9 cellular contexts compared by ENCODE assay signal in genomic region chr16:48383204-48383876, GRCh38. TPM values are rescaled to one million over a fixed set of nuclear protein-coding genes. Genes with fewer than 3 reads are reported as not detected.
DNase-seq lines count a peak whose midpoint lies in the region; ATAC-seq and TF ChIP-seq lines count a peak whose summit lies in the region.
"Had no signal": no experiment of that assay in that cellular context is flagged by ENCODE, and none has a peak within 500 bp of the region (broad histone marks: within the 10 kb centered on the region; RNA-seq: fewer than 3 reads in every experiment).

No MANE protein-coding gene starts in this region.

- no TSS peak for BruUV-seq in Panc1 (replicated peaks; lab: Mats Ljungman, UMichigan)

- H3K4me2 ChIP-seq in DND-41 (ENCODE audit: insufficient read depth, low read length), result peak overlapping the region; percentile 74

- TF ChIP-seq CTCF in DND-41 (IDR thresholded peaks at IDR 0.05; ENCODE audit: borderline replicate concordance, extremely low read depth, low read length, poor library complexity, severe bottlenecking) (no peak), Panc1 (IDR thresholded peaks at IDR 0.05) (no peak), esophagus squamous epithelium (IDR thresholded peaks at IDR 0.05) (no peak), prostate gland (IDR thresholded peaks at IDR 0.05) (no peak)

- H3K4me3 ChIP-seq in DND-41 (ENCODE audit: low read depth in 1 of 2, low read length in 2 of 2) (peak overlapping the region; percentile 47 to 71; a peak in 3 of 4 replicates), Panc1 (ENCODE audit: low read depth in 2 of 2, low read length in 2 of 2) (peak overlapping the region; percentile 87 to 90), esophagus squamous epithelium (peak overlapping the region; percentile 79 to 99 (median 85)), prostate gland (peak overlapping the region; percentile 73 to 93)

- intact Hi-C loops in Panc1 (cut with micrococcal nuclease; ENCODE audit: unreplicated experiment), result no loop called here
- intact Hi-C loops in esophagus squamous epithelium (cut with DNase I), result no loop called here
- intact Hi-C loops in prostate gland (cut with DNase I), result loop anchor here (10.0 kb wide), 1 partner anchor 1409 kb away; the partner anchor contains the start of gene DNAJA2

- peaks cover 69% of the 10 kb centered on the region for H3K79me2 ChIP-seq in DND-41 (ENCODE audit: insufficient read depth, low read length)

- peak overlapping the region; percentile 96 for H3K9ac ChIP-seq in DND-41 (ENCODE audit: low read depth, low read length)

- H3K27me3 ChIP-seq in DND-41 (ENCODE audit: insufficient read depth, low read length, poor library complexity) (no peaks in the 10 kb centered on the region), Panc1 (ENCODE audit: control insufficient read depth, insufficient read depth, low read length) (no peaks in the 10 kb centered on the region), esophagus squamous epithelium (no peaks in the 10 kb centered on the region), prostate gland (replicated peaks; ENCODE audit: insufficient read depth) (no peaks in the 10 kb centered on the region)

- no peak for ATAC-seq in DND-41 (ENCODE audit: insufficient read depth, low read depth)
- ATAC-seq in Panc1, result no peak
- no peak for ATAC-seq in HG03097 (IDR thresholded peaks at IDR 0.05; ENCODE audit: low FRiP score, unreplicated experiment)

- in situ Hi-C loops in Panc1 (cut with HindIII; ENCODE audit: low pct_unique_long_range_greater_than_20kb, low sequenced_read_pairs), result no loop called here

- peak overlapping the region; percentile 58; the same call in 1 of the 2 replicates for H3K27ac ChIP-seq in DND-41 (ENCODE audit: low read length)
- peak overlapping the region; percentile 91 for H3K27ac ChIP-seq in Panc1 (ENCODE audit: low read length)
- peak overlapping the region; percentile 95 to 100 (median 100) for H3K27ac ChIP-seq in esophagus squamous epithelium
- peak overlapping the region; percentile 97 to 99 for H3K27ac ChIP-seq in prostate gland

- peaks cover 52% of the 10 kb centered on the region for H3K4me1 ChIP-seq in DND-41 (ENCODE audit: insufficient read depth, low read length)
- peaks cover 14% of the 10 kb centered on the region for H3K4me1 ChIP-seq in Panc1 (ENCODE audit: control insufficient read depth, insufficient read depth, low read length)
- H3K4me1 ChIP-seq in esophagus squamous epithelium, result peaks cover 5 to 66% (median 42%) of the 10 kb centered on the region in 3 donors
- peaks cover 11% of the 10 kb centered on the region for H3K4me1 ChIP-seq in prostate gland (replicated peaks)

- POLR2A ChIA-PET in Panc1 (lab: Charles Lee), result no interaction called here

- no peak for TF ChIP-seq POLR2A in esophagus squamous epithelium (IDR thresholded peaks at IDR 0.05)
- no peak for TF ChIP-seq POLR2A in prostate gland (IDR thresholded peaks at IDR 0.05)

- DNase-seq in DND-41, result no peak
- no peak for DNase-seq in Panc1 (ENCODE audit: low read depth, low spot score)
- DNase-seq in esophagus squamous epithelium (lab: John Stamatoyannopoulos, UW), result no peak
- DNase-seq in prostate gland (ENCODE audit: low spot score), result no peak
- DNase-seq in NCI-H2081 treated with DMSO at 0.1 percent for 48 hours (lab: John Stamatoyannopoulos, UW), result no peak
- no peak for DNase-seq in ecto neural progenitor cell (ENCODE audit: low spot score)
- DNase-seq in HCEC 1CT, result no peak
- DNase-seq: activated CD8-positive, alpha-beta memory T cell treated with anti-CD3 and anti-CD28 coated beads, Interleukin-2, amount 50 U/mL, for 4 hours had no signal

- peaks cover 61% of the 10 kb centered on the region for H4K20me1 ChIP-seq in DND-41 (ENCODE audit: insufficient read depth, low read length)

- H2AFZ ChIP-seq in DND-41 (ENCODE audit: low read depth, low read length), result no peak overlapping the region

- CTCF ChIA-PET in Panc1 (lab: Charles Lee), result no interaction called here

- no peaks in the 10 kb centered on the region for H3K9me3 ChIP-seq in DND-41 (ENCODE audit: insufficient read depth, low read length, severe bottlenecking)
- no peaks in the 10 kb centered on the region for H3K9me3 ChIP-seq in Panc1 (ENCODE audit: control insufficient read depth, insufficient read depth, low read depth, low read length)
- H3K9me3 ChIP-seq in esophagus squamous epithelium, result no peaks in the 10 kb centered on the region
- no peaks in the 10 kb centered on the region for H3K9me3 ChIP-seq in prostate gland

- H3K36me3 ChIP-seq in DND-41 (ENCODE audit: insufficient read depth, low read length) (no peaks in the 10 kb centered on the region), Panc1 (ENCODE audit: control insufficient read depth, insufficient read depth, low read length) (no peaks in the 10 kb centered on the region; the same call in none of the 2 replicates), esophagus squamous epithelium (no peaks in the 10 kb centered on the region), prostate gland (no peaks in the 10 kb centered on the region)

- 26 to 34% methylated on average over 3 of the region's 3 CpGs for WGBS in esophagus squamous epithelium, 2 donors
- WGBS in prostate gland, result 44% methylated on average over 3 of the region's 3 CpGs

RNA-seq across cellular contexts. Expression of gene SIAH1, which starts 1.9 kb away (rescaled TPM):
- total RNA-seq in Panc1 (2021; ENCODE audit: unreplicated experiment) (18.8 TPM), esophagus squamous epithelium (10 to 100 TPM; 13.1 to 24.4 (median 16.5) TPM), prostate gland (10 to 100 TPM; 24.0 to 36.1 TPM)
- polyA plus RNA-seq in Panc1 (2012; ENCODE audit: insufficient read length), result 11.3 TPM
